Comparison of ENCODE assay signal across 9 cellular contexts in the genomic region with DNA sequence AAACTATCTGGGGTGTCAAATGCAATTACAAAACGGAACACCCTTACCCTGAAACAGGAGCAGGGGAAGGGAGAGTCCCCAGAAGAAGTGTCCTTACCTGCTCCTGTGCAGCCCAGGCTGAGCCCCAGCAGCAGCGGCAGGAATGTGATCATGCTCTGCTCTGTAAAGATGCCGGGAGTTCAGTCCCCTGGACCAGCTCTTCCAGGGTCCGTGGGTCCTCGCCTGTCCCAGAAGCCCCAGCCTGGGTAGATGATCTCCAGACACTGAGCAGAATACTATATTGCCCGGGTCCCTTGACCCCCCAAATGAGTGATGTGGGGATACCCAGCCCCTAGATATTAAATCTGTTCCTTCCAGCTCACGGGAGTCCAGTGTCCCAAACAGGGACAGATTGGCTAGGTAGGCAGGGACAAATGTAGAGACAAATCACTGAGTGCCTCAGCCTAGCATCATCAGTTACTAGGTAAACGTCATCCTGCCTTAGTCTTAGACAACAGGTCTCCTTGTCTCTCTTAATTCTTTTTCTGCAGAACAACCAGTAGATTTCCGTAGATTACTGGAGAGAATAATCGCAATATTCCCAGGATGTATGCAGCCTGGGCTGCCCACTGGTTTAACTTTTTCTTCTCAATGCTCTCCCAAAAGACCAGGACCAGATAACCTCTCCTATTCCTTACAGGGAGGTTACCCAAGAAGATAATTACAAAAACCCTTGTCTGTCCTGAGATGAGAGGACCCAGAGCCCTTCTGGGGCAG. TPM values are rescaled to one million over a fixed set of nuclear protein-coding genes. Genes with fewer than 3 reads are reported as not detected.
DNase-seq lines count a peak whose midpoint lies in the region; ATAC-seq and TF ChIP-seq lines count a peak whose summit lies in the region.
"Had no signal": no experiment of that assay in that cellular context is flagged by ENCODE, and none has a peak within 500 bp of the region (broad histone marks: within the 10 kb centered on the region; RNA-seq: fewer than 3 reads in every experiment).

HLA-DMB (minus strand) TSS at position 373 of the 756 bp plus-strand sequence; CDS start at position 152, 221 bp downstream.

- peak within 1 kb of the TSS; percentile 49 for H3K9ac ChIP-seq in adipocyte (ENCODE audit: low read length)

- peak; percentile 58 for ATAC-seq in GM19438 (IDR thresholded peaks at IDR 0.05; ENCODE audit: low read depth, unreplicated experiment)
- peak; percentile 47 for ATAC-seq in HG03520 (IDR thresholded peaks at IDR 0.05; ENCODE audit: unreplicated experiment)
- peak; percentile 94 for ATAC-seq in Right ventricle myocardium superior (ENCODE audit: poor library complexity)
- ATAC-seq in omental fat pad (ENCODE audit: low FRiP score), result peak; percentile 71

- peak within 1 kb of the TSS; percentile 90 for H3K4me2 ChIP-seq in DOHH2 (ENCODE audit: low read length)

- peaks cover 87% of the 10 kb centered on the region for H3K4me1 ChIP-seq in DOHH2 (ENCODE audit: control insufficient read depth, low read length)
- H3K4me1 ChIP-seq in adipocyte (ENCODE audit: control insufficient read depth, insufficient read depth, low read length), result no peaks in the 10 kb centered on the region

- H3K79me2 ChIP-seq in DOHH2 (ENCODE audit: control insufficient read depth, low read length), result peaks cover 53% of the 10 kb centered on the region

- H4K20me1 ChIP-seq in DOHH2 (ENCODE audit: control insufficient read depth, insufficient read depth, low read depth, low read length), result no peaks in the 10 kb centered on the region

- peaks cover 56% of the 10 kb centered on the region for H3K36me3 ChIP-seq in DOHH2 (ENCODE audit: control insufficient read depth, low read length)
- no peaks in the 10 kb centered on the region for H3K36me3 ChIP-seq in adipocyte (ENCODE audit: control insufficient read depth, insufficient read depth, low read length, severe bottlenecking)

- no peaks in the 10 kb centered on the region for H3K9me2 ChIP-seq in DOHH2 (replicated peaks; ENCODE audit: control insufficient read depth, low read length)

- intact Hi-C loops in Right ventricle myocardium superior (cut with DNase I), result no loop called here

- TF ChIP-seq CTCF in DOHH2 (IDR thresholded peaks at IDR 0.05; ENCODE audit: low read depth, low read length, poor library complexity, severe bottlenecking) (no peak), omental fat pad (IDR thresholded peaks at IDR 0.05) (no peak)

- H3K4me3 ChIP-seq in DOHH2 (ENCODE audit: low read length), result peak within 1 kb of the TSS; percentile 90
- peak within 1 kb of the TSS; percentile 74 for H3K4me3 ChIP-seq in adipocyte (ENCODE audit: low read length)

- H3K27me3 ChIP-seq in DOHH2 (ENCODE audit: control insufficient read depth, low read length) (no peaks in the 10 kb centered on the region), adipocyte (replicated peaks; ENCODE audit: control insufficient read depth, insufficient read depth, low read length) (no peaks in the 10 kb centered on the region)

- peak within 1 kb of the TSS; percentile 100 for H3K27ac ChIP-seq in DOHH2 (ENCODE audit: low read depth, low read length)
- H3K27ac ChIP-seq: epithelial cell of prostate had no signal

- peak; percentile 67 for DNase-seq in RKO (ENCODE audit: low spot score)
- peak; percentile 90 for DNase-seq in adipocyte (ENCODE audit: low read depth)
- no peak for DNase-seq in Right ventricle myocardium superior
- no peak for DNase-seq in omental fat pad (ENCODE audit: low spot score)
- no peak for DNase-seq in NCI-H1048 (lab: John Stamatoyannopoulos, UW)

- H3K9me3 ChIP-seq in DOHH2 (ENCODE audit: control insufficient read depth, insufficient read depth, low read length) (no peaks in the 10 kb centered on the region), adipocyte (ENCODE audit: control insufficient read depth, low read length) (no peaks in the 10 kb centered on the region)

- H3F3A ChIP-seq in DOHH2 (ENCODE audit: control insufficient read depth, insufficient read depth), result peaks cover 47% of the 10 kb centered on the region

RNA-seq across cellular contexts. Expression of gene HLA-DMB, which starts in this region (rescaled TPM):
- total RNA-seq in Right ventricle myocardium superior (10.4 TPM), omental fat pad (10 to 100 TPM; 18.4 to 79.6 (median 35.0) TPM)

Comparison
In these comparisons a context has a peak if more than half of its experiments do, and no peak if none do; other contexts are left out.
1. DNase-seq: peak in RKO (single experiment) and adipocyte (single experiment); none in Right ventricle myocardium superior (single experiment), omental fat pad (single experiment) and NCI-H1048 (single experiment).
2. Peak in every context shown above with its lines, with median percentiles within 50 percentile points of each other: ATAC-seq.